In genomic region chr3:112741956-112742355, GRCh38 we compare ENCODE assay signal across 30 cellular contexts.
"Had no signal": no experiment of that assay in that cellular context is flagged by ENCODE, and none has a peak within 500 bp of the region (broad histone marks: within the 10 kb centered on the region; RNA-seq: fewer than 3 reads in every experiment).

No MANE protein-coding gene starts in this region.

- H3K27ac Mint-ChIP-seq: activated CD4-positive, alpha-beta memory T cell treated with anti-CD3 and anti-CD28 coated beads, Interleukin-2, amount 10 ng/mL, durations not matched to agents 7 days and 5 days; activated CD4-positive, alpha-beta T cell treated with anti-CD3 and anti-CD28 coated beads for 36 hours; activated CD8-positive, alpha-beta memory T cell treated with anti-CD3 and anti-CD28 coated beads, Interleukin-2, amount 10 ng/mL, durations not matched to agents 7 days and 5 days; activated naive CD4-positive, alpha-beta T cell treated with anti-CD3 and anti-CD28 coated beads, Interleukin-2, amount 10 ng/mL, durations not matched to agents 7 days and 5 days; activated naive CD8-positive, alpha-beta T cell; brain; T-helper 1 cell treated with Interleukin-12 subunit alpha and Interleukin-12 subunit beta and Interleukin-4 antibody, amounts not matched to agents 30 μg/mL and 1 μg/mL, for 36 hours; T-helper 2 cell treated with Interferon-gamma antibody and Interleukin-4, amounts not matched to agents 5 μg/mL and 100 μg/mL, for 36 hours; WTC11 had no signal

- H3K27me3 ChIP-seq: ascending aorta, SJCRH30 had no signal

- H3K27ac ChIP-seq: ascending aorta, SJCRH30, SK-N-MC had no signal

- H3K4me3 Mint-ChIP-seq: activated CD4-positive, alpha-beta memory T cell treated with anti-CD3 and anti-CD28 coated beads, Interleukin-2, amount 10 ng/mL, durations not matched to agents 7 days and 5 days; activated CD4-positive, alpha-beta T cell treated with anti-CD3 and anti-CD28 coated beads for 36 hours; activated CD8-positive, alpha-beta memory T cell treated with anti-CD3 and anti-CD28 coated beads, Interleukin-2, amount 10 ng/mL, durations not matched to agents 7 days and 5 days; activated naive CD4-positive, alpha-beta T cell treated with anti-CD3 and anti-CD28 coated beads, Interleukin-2, amount 10 ng/mL, durations not matched to agents 7 days and 5 days; activated naive CD8-positive, alpha-beta T cell; brain; T-helper 1 cell treated with Interleukin-12 subunit alpha and Interleukin-12 subunit beta and Interleukin-4 antibody, amounts not matched to agents 30 μg/mL and 1 μg/mL, for 36 hours; T-helper 2 cell treated with Interferon-gamma antibody and Interleukin-4, amounts not matched to agents 5 μg/mL and 100 μg/mL, for 36 hours; WTC11 had no signal

- H3K27me3 Mint-ChIP-seq: activated CD4-positive, alpha-beta memory T cell treated with anti-CD3 and anti-CD28 coated beads, Interleukin-2, amount 10 ng/mL, durations not matched to agents 7 days and 5 days; activated CD4-positive, alpha-beta T cell treated with anti-CD3 and anti-CD28 coated beads for 36 hours; activated CD8-positive, alpha-beta memory T cell treated with anti-CD3 and anti-CD28 coated beads, Interleukin-2, amount 10 ng/mL, durations not matched to agents 7 days and 5 days; activated naive CD4-positive, alpha-beta T cell treated with anti-CD3 and anti-CD28 coated beads, Interleukin-2, amount 10 ng/mL, durations not matched to agents 7 days and 5 days; activated naive CD8-positive, alpha-beta T cell had no signal

- H3K9me3 ChIP-seq: ascending aorta, SJCRH30 had no signal

- H3K9me3 Mint-ChIP-seq: activated naive CD4-positive, alpha-beta T cell treated with anti-CD3 and anti-CD28 coated beads, Interleukin-2, amount 10 ng/mL, durations not matched to agents 7 days and 5 days; brain; T-helper 2 cell treated with Interferon-gamma antibody and Interleukin-4, amounts not matched to agents 5 μg/mL and 100 μg/mL, for 36 hours; WTC11 had no signal

- H3K36me3 Mint-ChIP-seq: activated naive CD8-positive, alpha-beta T cell; brain; WTC11 had no signal

- ATAC-seq: activated CD4-positive, alpha-beta T cell treated with anti-CD3 and anti-CD28 coated beads for 36 hours; activated CD4-positive, CD25-positive, alpha-beta regulatory T cell treated with anti-CD3 and anti-CD28 coated beads, Interleukin-2, amount 50 U/mL, for 24 hours; activated CD8-positive, alpha-beta memory T cell treated with anti-CD3 and anti-CD28 coated beads, Interleukin-2, amount 10 ng/mL, durations not matched to agents 7 days and 5 days; K562; Panc1; WTC11 had no signal

- H3K4me3 ChIP-seq: ascending aorta, K562, SJCRH30, SK-N-MC had no signal

- H3K36me3 ChIP-seq: ascending aorta, SJCRH30 had no signal

- DNase-seq: activated CD4-positive, alpha-beta memory T cell treated with anti-CD3 and anti-CD28 coated beads, Interleukin-2, amount 10 ng/mL, durations not matched to agents 7 days and 5 days; activated CD4-positive, alpha-beta T cell treated with anti-CD3 and anti-CD28 coated beads for 36 hours; activated CD4-positive, alpha-beta T cell treated with anti-CD3 and anti-CD28 coated beads, Interleukin-2, amount 50 U/mL, for 1 hour; activated CD8-positive, alpha-beta memory T cell treated with anti-CD3 and anti-CD28 coated beads for 24 hours; activated CD8-positive, alpha-beta memory T cell treated with anti-CD3 and anti-CD28 coated beads, Interleukin-2, amount 10 ng/mL, durations not matched to agents 7 days and 5 days; activated CD8-positive, alpha-beta memory T cell treated with anti-CD3 and anti-CD28 coated beads, Interleukin-2, amount 50 U/mL, for 48 hours; activated effector memory CD4-positive, alpha-beta T cell treated with Interleukin-2 at 50 U/mL for 16 hours; activated naive CD4-positive, alpha-beta T cell treated with anti-CD3 and anti-CD28 coated beads, Interleukin-2, amount 10 ng/mL, durations not matched to agents 7 days and 5 days; activated T-cell treated with anti-CD3 and anti-CD28 coated beads, Interleukin-2, amount 50 U/mL, for 48 hours; amygdala; caudate nucleus; cerebellar nuclear complex; NCI-H1092 treated with DMSO at 0.1 percent for 48 hours; NCI-H1436 treated with DMSO at 0.1 percent for 48 hours; NCI-H1694 treated with DMSO at 0.1 percent for 48 hours; NCI-H2029; NCI-H345; NCI-H524 treated with DMSO at 0.1 percent for 48 hours; SHP77; SJCRH30 had no signal

- H3K4me1 ChIP-seq: ascending aorta, SJCRH30 had no signal
